In the genomic region with DNA sequence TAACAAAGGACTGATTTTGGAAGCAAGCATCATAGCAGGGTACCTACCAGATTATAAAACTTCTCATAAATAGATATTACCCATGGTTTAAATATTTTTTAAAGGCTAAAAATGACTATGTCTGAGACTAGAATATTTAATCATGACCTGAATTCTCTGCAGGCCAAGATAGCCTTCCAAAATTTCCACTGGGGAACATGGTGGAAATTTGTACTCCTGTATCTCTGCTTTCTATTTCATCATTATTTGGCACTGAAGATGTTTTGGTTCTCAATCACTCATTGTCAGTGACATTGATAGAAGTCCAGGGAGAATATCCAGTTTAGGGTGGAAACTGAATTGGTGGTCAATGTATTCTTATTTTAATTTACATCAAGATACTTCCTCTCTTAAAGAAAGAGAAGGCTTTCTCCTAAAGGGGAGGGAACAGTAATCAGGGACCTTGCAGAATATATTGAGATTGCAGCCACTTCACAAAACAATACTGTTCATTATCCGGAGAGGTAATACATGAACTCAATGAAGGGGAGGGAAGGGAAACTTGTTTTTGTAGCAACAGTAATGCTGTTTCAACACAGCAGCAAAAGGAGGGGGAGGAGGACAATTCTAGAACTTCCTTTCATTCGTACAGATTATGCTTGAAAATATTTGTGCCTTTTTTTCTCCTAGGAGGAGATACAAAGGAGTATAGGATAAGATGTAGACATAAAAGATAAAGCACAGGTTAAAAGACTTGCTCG, we compare ENCODE assay signal across 1 cellular context.
TF ChIP-seq lines count a peak whose summit lies in the region.

No MANE protein-coding gene starts in this region.

TF ChIP-seq in GM23338, 12 proteins besides CTCF, POLR2A, EP300 and RAD21 (continued from another document):
- TF ChIP-seq, protein P1, sequence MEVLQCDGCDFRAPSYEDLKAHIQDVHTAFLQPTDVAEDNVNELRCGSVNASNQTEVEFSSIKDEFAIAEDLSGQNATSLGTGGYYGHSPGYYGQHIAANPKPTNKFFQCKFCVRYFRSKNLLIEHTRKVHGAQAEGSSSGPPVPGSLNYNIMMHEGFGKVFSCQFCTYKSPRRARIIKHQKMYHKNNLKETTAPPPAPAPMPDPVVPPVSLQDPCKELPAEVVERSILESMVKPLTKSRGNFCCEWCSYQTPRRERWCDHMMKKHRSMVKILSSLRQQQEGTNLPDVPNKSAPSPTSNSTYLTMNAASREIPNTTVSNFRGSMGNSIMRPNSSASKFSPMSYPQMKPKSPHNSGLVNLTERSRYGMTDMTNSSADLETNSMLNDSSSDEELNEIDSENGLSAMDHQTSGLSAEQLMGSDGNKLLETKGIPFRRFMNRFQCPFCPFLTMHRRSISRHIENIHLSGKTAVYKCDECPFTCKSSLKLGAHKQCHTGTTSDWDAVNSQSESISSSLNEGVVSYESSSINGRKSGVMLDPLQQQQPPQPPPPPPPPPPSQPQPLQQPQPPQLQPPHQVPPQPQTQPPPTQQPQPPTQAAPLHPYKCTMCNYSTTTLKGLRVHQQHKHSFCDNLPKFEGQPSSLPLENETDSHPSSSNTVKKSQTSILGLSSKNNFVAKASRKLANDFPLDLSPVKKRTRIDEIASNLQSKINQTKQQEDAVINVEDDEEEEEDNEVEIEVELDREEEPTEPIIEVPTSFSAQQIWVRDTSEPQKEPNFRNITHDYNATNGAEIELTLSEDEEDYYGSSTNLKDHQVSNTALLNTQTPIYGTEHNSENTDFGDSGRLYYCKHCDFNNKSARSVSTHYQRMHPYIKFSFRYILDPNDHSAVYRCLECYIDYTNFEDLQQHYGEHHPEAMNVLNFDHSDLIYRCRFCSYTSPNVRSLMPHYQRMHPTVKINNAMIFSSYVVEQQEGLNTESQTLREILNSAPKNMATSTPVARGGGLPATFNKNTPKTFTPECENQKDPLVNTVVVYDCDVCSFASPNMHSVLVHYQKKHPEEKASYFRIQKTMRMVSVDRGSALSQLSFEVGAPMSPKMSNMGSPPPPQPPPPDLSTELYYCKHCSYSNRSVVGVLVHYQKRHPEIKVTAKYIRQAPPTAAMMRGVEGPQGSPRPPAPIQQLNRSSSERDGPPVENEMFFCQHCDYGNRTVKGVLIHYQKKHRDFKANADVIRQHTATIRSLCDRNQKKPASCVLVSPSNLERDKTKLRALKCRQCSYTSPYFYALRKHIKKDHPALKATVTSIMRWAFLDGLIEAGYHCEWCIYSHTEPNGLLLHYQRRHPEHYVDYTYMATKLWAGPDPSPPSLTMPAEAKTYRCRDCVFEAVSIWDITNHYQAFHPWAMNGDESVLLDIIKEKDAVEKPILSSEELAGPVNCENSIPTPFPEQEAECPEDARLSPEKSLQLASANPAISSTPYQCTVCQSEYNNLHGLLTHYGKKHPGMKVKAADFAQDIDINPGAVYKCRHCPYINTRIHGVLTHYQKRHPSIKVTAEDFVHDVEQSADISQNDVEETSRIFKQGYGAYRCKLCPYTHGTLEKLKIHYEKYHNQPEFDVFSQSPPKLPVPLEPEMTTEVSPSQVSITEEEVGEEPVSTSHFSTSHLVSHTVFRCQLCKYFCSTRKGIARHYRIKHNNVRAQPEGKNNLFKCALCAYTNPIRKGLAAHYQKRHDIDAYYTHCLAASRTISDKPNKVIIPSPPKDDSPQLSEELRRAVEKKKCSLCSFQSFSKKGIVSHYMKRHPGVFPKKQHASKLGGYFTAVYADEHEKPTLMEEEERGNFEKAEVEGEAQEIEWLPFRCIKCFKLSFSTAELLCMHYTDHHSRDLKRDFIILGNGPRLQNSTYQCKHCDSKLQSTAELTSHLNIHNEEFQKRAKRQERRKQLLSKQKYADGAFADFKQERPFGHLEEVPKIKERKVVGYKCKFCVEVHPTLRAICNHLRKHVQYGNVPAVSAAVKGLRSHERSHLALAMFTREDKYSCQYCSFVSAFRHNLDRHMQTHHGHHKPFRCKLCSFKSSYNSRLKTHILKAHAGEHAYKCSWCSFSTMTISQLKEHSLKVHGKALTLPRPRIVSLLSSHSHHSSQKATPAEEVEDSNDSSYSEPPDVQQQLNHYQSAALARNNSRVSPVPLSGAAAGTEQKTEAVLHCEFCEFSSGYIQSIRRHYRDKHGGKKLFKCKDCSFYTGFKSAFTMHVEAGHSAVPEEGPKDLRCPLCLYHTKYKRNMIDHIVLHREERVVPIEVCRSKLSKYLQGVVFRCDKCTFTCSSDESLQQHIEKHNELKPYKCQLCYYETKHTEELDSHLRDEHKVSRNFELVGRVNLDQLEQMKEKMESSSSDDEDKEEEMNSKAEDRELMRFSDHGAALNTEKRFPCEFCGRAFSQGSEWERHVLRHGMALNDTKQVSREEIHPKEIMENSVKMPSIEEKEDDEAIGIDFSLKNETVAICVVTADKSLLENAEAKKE (CRISPR knock-in tag; IDR thresholded peaks at IDR 0.05), result no peak
- TF ChIP-seq ZNF331 (CRISPR knock-in tag; IDR thresholded peaks at IDR 0.05; ENCODE audit: low read depth) (no peak), STAT1 (IDR thresholded peaks at IDR 0.05; ENCODE audit: unreplicated experiment) (no peak), ZNF114 (CRISPR knock-in tag; IDR thresholded peaks at IDR 0.05) (no peak), JUNB (IDR thresholded peaks at IDR 0.05; ENCODE audit: unreplicated experiment) (no peak), NANOG (IDR thresholded peaks at IDR 0.05; ENCODE audit: borderline replicate concordance) (no peak), EZH2phosphoT487 (IDR thresholded peaks at IDR 0.05; ENCODE audit: unreplicated experiment) (no peak), EZH2 (IDR thresholded peaks at IDR 0.05; ENCODE audit: low read depth, unreplicated experiment) (no peak), POLR2AphosphoS5 (IDR thresholded peaks at IDR 0.05; ENCODE audit: low read depth) (no peak)
